ENCODE assay signal across 1 cellular context in the genomic region with DNA sequence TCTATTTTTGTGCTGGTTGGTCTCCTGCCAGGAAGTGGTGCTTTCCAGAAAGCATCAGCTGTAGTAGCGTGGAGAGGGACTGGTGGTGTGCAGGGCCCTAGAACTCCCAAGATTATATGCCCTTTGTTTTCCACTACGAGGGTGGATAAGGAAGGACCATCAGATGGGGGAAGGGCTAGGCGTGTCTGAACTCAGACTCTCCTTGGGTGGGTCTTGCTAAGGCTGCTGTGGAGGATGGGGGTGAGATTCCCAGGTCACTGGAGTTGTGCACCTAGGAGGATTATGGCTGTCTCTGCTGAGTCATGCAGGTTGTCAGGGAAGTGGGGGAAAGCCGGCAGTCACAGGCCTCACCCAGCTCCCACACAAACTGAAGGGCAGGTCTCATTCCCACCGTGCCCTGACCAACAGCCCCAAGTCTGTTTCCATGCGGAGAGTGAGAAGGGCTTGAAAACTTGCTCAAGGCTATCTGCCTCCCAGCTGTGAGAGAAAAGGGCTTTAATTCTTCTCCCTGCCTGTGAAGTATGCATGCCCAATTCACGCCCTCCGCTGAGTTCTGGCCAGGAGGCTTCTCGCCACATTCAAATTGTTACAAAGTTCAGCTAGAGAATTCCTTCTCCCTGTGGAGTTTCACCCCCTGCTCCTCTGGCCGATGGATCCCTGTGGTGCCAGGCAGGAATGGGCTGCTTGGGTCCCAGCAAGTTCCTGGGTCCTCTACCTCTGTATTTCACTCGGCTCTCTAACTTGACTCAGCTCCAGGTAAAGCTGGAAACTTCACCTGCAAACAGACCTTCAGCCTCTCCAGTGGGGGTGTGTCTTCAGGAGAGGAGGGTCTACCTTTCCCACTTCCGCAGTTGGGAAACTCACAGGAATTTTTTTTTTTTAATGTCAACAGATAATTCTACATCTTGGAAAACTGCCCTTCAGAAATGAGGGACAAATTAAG.
TF ChIP-seq lines count a peak whose summit lies in the region.

No MANE protein-coding gene starts in this region.

TF ChIP-seq in HepG2, 621 proteins besides CTCF, POLR2A, EP300 and RAD21:
- TF ChIP-seq, protein P1, sequence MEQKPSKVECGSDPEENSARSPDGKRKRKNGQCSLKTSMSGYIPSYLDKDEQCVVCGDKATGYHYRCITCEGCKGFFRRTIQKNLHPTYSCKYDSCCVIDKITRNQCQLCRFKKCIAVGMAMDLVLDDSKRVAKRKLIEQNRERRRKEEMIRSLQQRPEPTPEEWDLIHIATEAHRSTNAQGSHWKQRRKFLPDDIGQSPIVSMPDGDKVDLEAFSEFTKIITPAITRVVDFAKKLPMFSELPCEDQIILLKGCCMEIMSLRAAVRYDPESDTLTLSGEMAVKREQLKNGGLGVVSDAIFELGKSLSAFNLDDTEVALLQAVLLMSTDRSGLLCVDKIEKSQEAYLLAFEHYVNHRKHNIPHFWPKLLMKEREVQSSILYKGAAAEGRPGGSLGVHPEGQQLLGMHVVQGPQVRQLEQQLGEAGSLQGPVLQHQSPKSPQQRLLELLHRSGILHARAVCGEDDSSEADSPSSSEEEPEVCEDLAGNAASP (CRISPR knock-in tag; IDR thresholded peaks at IDR 0.05; ENCODE audit: borderline replicate concordance) = no peak
- TF ChIP-seq SUZ12 (IDR thresholded peaks at IDR 0.05; ENCODE audit: low read depth, low read length) (no peak), FOXC1 (CRISPR knock-in tag; IDR thresholded peaks at IDR 0.05; ENCODE audit: borderline replicate concordance) (no peak), NFKBIZ (CRISPR knock-in tag; IDR thresholded peaks at IDR 0.05) (no peak)
